Comparison of ENCODE assay signal across 9 cellular contexts in genomic region chr1:151147685-151148084, GRCh38. TPM values are rescaled to one million over a fixed set of nuclear protein-coding genes. Genes with fewer than 3 reads are reported as not detected.
DNase-seq lines count a peak whose midpoint lies in the region; ATAC-seq and TF ChIP-seq lines count a peak whose summit lies in the region.
"Had no signal": no experiment of that assay in that cellular context is flagged by ENCODE, and none has a peak within 500 bp of the region (broad histone marks: within the 10 kb centered on the region; RNA-seq: fewer than 3 reads in every experiment).

No MANE protein-coding gene starts in this region.

- ATAC-seq in CD8-positive, alpha-beta T cell, result no peak
- ATAC-seq in naive thymus-derived CD4-positive, alpha-beta T cell, result no peak
- ATAC-seq in aorta (ENCODE audit: low FRiP score), result no peak
- ATAC-seq in HG02981 (IDR thresholded peaks at IDR 0.05; ENCODE audit: unreplicated experiment), result no peak

- H3K4me3 ChIP-seq in CD8-positive, alpha-beta T cell (ENCODE audit: low read depth, low read length), result peak overlapping the region; percentile 81
- H3K4me3 ChIP-seq in naive thymus-derived CD4-positive, alpha-beta T cell (ENCODE audit: low read length), result no peak overlapping the region
- H3K4me3 ChIP-seq in aorta (ENCODE audit: low read length in 2 of 2), result no peak overlapping the region

- H3K4me1 Mint-ChIP-seq in CD8-positive, alpha-beta T cell (ENCODE audit: low read depth), result peaks cover 17% of the 10 kb centered on the region
- H3K4me1 Mint-ChIP-seq in activated CD4-positive, alpha-beta memory T cell treated with anti-CD3 and anti-CD28 coated beads for 36 hours (ENCODE audit: low read depth), result peaks cover 6% of the 10 kb centered on the region
- H3K4me1 Mint-ChIP-seq in naive thymus-derived CD4-positive, alpha-beta T cell, result peaks cover 12 to 24% (median 22%) of the 10 kb centered on the region in 7 donors

- no peaks in the 10 kb centered on the region for H3K9me3 Mint-ChIP-seq in CD8-positive, alpha-beta T cell
- no peaks in the 10 kb centered on the region for H3K9me3 Mint-ChIP-seq in activated CD4-positive, alpha-beta memory T cell treated with anti-CD3 and anti-CD28 coated beads for 36 hours
- no peaks in the 10 kb centered on the region for H3K9me3 Mint-ChIP-seq in naive thymus-derived CD4-positive, alpha-beta T cell

- intact Hi-C loops in CD8-positive, alpha-beta T cell (cut with DNase I, micrococcal nuclease), result no loop called here
- intact Hi-C loops in activated CD4-positive, alpha-beta memory T cell treated with anti-CD3 and anti-CD28 coated beads for 36 hours (cut with micrococcal nuclease), result no loop called here
- intact Hi-C loops in naive thymus-derived CD4-positive, alpha-beta T cell (cut with micrococcal nuclease), result loop anchor here in 1 of 2 donors (2.0 kb wide), 1 partner anchor 77 kb away; the partner anchor contains the start of gene GABPB2
- intact Hi-C loops in aorta (cut with DNase I), result no loop called here

- H3K36me3 Mint-ChIP-seq in CD8-positive, alpha-beta T cell, result peaks cover 2% of the 10 kb centered on the region
- no peaks in the 10 kb centered on the region for H3K36me3 Mint-ChIP-seq in activated CD4-positive, alpha-beta memory T cell treated with anti-CD3 and anti-CD28 coated beads for 36 hours
- H3K36me3 Mint-ChIP-seq in naive thymus-derived CD4-positive, alpha-beta T cell, result peaks cover 0 to 1% (median 0%) of the 10 kb centered on the region in 5 donors

- H3K27ac Mint-ChIP-seq in CD8-positive, alpha-beta T cell, result no peak overlapping the region
- no peak overlapping the region for H3K27ac Mint-ChIP-seq in activated CD4-positive, alpha-beta memory T cell treated with anti-CD3 and anti-CD28 coated beads for 36 hours
- H3K27ac Mint-ChIP-seq in naive thymus-derived CD4-positive, alpha-beta T cell, result peak overlapping the region in 6 of 9 donors; percentile 65 to 93 (median 84)

- no peak for TF ChIP-seq CTCF in CD8-positive, alpha-beta T cell (IDR thresholded peaks at IDR 0.05)

- CTCF ChIA-PET in CD8-positive, alpha-beta T cell (lab: Charles Lee), result interaction anchor here (0.9 to 1.5 kb wide), 3 partner anchors 7 to 104 kb away, joined by 3 read pairs; no protein-coding TSS in a partner anchor
- CTCF ChIA-PET in activated CD4-positive, alpha-beta memory T cell treated with anti-CD3 and anti-CD28 coated beads for 36 hours (lab: Charles Lee), result interaction anchor here (0.6 to 1.9 kb wide), 2 partner anchors 48 to 62 kb away, joined by 4 to 6 read pairs; no protein-coding TSS in a partner anchor
- CTCF ChIA-PET in naive thymus-derived CD4-positive, alpha-beta T cell (lab: Charles Lee), result interaction anchor here (1.2 to 1.9 kb wide), 3 partner anchors 9 to 88 kb away, joined by 3 to 6 read pairs (median 3); partner anchors contain the start of genes CDC42SE1 and TNFAIP8L2

- peak overlapping the region; percentile 98 for H3K4me3 Mint-ChIP-seq in CD8-positive, alpha-beta T cell
- peak overlapping the region; percentile 77 for H3K4me3 Mint-ChIP-seq in activated CD4-positive, alpha-beta memory T cell treated with anti-CD3 and anti-CD28 coated beads for 36 hours
- H3K4me3 Mint-ChIP-seq in naive thymus-derived CD4-positive, alpha-beta T cell, result peak overlapping the region; percentile 91 to 99 (median 98)

- no peaks in the 10 kb centered on the region for H3K9me3 ChIP-seq in CD8-positive, alpha-beta T cell (ENCODE audit: low read length)
- no peaks in the 10 kb centered on the region for H3K9me3 ChIP-seq in naive thymus-derived CD4-positive, alpha-beta T cell (ENCODE audit: control insufficient read depth in 2 of 3, low read length in 3 of 3)
- H3K9me3 ChIP-seq in aorta (ENCODE audit: control insufficient read depth, low read length), result no peaks in the 10 kb centered on the region

- POLR2A ChIA-PET in CD8-positive, alpha-beta T cell (lab: Charles Lee), result interaction anchor here (1.3 kb wide), 1 partner anchor 9 kb away, joined by 7 read pairs; the partner anchor contains the start of gene TNFAIP8L2
- POLR2A ChIA-PET in activated CD4-positive, alpha-beta memory T cell treated with anti-CD3 and anti-CD28 coated beads for 36 hours (lab: Charles Lee), result interaction anchor here (1.4 kb wide), 1 partner anchor 9 kb away, joined by 3 read pairs; the partner anchor contains the start of gene TNFAIP8L2
- POLR2A ChIA-PET in naive thymus-derived CD4-positive, alpha-beta T cell (lab: Charles Lee), result interaction anchor here (1.0 to 3.0 kb wide), 5 partner anchors 10 to 85 kb away, joined by 3 to 20 read pairs (median 3); partner anchors contain the start of genes LYSMD1, SCNM1, TNFAIP8L2 and VPS72

- DNase-seq in CD8-positive, alpha-beta T cell, result no peak
- DNase-seq in activated CD4-positive, alpha-beta memory T cell treated with anti-CD3 and anti-CD28 coated beads for 36 hours, result no peak
- DNase-seq in naive thymus-derived CD4-positive, alpha-beta T cell, result no peak
- DNase-seq in aorta (no peak), A172 (ENCODE audit: low spot score) (no peak)
- DNase-seq: activated gamma-delta T cell treated with Interleukin-2 at 50 U/mL for 16 hours, NCI-H2029 had no signal

- H3K27ac ChIP-seq in CD8-positive, alpha-beta T cell (ENCODE audit: low read depth, low read length), result no peak overlapping the region
- H3K27ac ChIP-seq in naive thymus-derived CD4-positive, alpha-beta T cell (ENCODE audit: low read depth, low read length), result no peak overlapping the region
- H3K27ac ChIP-seq in aorta (ENCODE audit: low read depth in 1 of 2, low read length in 2 of 2), result no peak overlapping the region

- peaks cover 5% of the 10 kb centered on the region for H3K4me1 ChIP-seq in CD8-positive, alpha-beta T cell (ENCODE audit: insufficient read depth, low read length)
- H3K4me1 ChIP-seq in naive thymus-derived CD4-positive, alpha-beta T cell (ENCODE audit: control insufficient read depth in 2 of 2, insufficient read depth in 2 of 2, low read length in 2 of 2), result no peaks in the 10 kb centered on the region
- H3K4me1 ChIP-seq in aorta (ENCODE audit: control insufficient read depth in 1 of 2, insufficient read depth in 2 of 2, low read length in 2 of 2), result no peaks in the 10 kb centered on the region

- H3K27me3 Mint-ChIP-seq in CD8-positive, alpha-beta T cell (ENCODE audit: low read depth), result no peaks in the 10 kb centered on the region
- no peaks in the 10 kb centered on the region for H3K27me3 Mint-ChIP-seq in activated CD4-positive, alpha-beta memory T cell treated with anti-CD3 and anti-CD28 coated beads for 36 hours
- H3K27me3 Mint-ChIP-seq in naive thymus-derived CD4-positive, alpha-beta T cell, result peaks cover 0 to 23% (median 0%) of the 10 kb centered on the region in 5 donors

- H3K36me3 ChIP-seq in CD8-positive, alpha-beta T cell (ENCODE audit: insufficient read depth, low read length), result no peaks in the 10 kb centered on the region
- peaks cover 0 to 4% (median 0%) of the 10 kb centered on the region in 3 experiments for H3K36me3 ChIP-seq in naive thymus-derived CD4-positive, alpha-beta T cell (ENCODE audit: control insufficient read depth in 2 of 3, insufficient read depth in 3 of 3, low read length in 3 of 3)
- H3K36me3 ChIP-seq in aorta (ENCODE audit: control insufficient read depth in 1 of 2, insufficient read depth in 2 of 2, low read length in 1 of 2), result no peaks in the 10 kb centered on the region

- H3K27me3 ChIP-seq in CD8-positive, alpha-beta T cell (ENCODE audit: insufficient read depth, low read length), result no peaks in the 10 kb centered on the region
- no peaks in the 10 kb centered on the region for H3K27me3 ChIP-seq in naive thymus-derived CD4-positive, alpha-beta T cell (ENCODE audit: control insufficient read depth in 2 of 2, insufficient read depth in 2 of 2, low read length in 2 of 2)
- no peaks in the 10 kb centered on the region for H3K27me3 ChIP-seq in aorta (ENCODE audit: control insufficient read depth in 1 of 2, insufficient read depth in 2 of 2, low read length in 1 of 2)

- WGBS in aorta, 2 donors, result 93 to 98% methylated on average over 2 of the region's 2 CpGs

RNA-seq across cellular contexts. Expression of gene SEMA6C, which starts 1.3 kb away (rescaled TPM):
- 1 to 10 TPM; 2.0 to 3.0 TPM for total RNA-seq in CD8-positive, alpha-beta T cell
- total RNA-seq in activated CD4-positive, alpha-beta memory T cell treated with anti-CD3 and anti-CD28 coated beads for 36 hours, result 1 to 10 TPM; 1.9 to 2.5 TPM
- total RNA-seq in naive thymus-derived CD4-positive, alpha-beta T cell, result 10 to 100 TPM in 2 of 5 experiments, 1 to 10 TPM in 3; 2.5 to 12.4 (median 4.7) TPM
- polyA plus RNA-seq in naive thymus-derived CD4-positive, alpha-beta T cell, result 1 to 10 TPM in 1 of 2 donors, under 1 TPM in 1; 0.56 to 2.6 TPM
- total RNA-seq in aorta, result 10 to 100 TPM in 1 of 2 donors, 1 to 10 TPM in 1; 8.1 to 25.2 TPM
- 10 to 100 TPM in 1 of 2 donors, 1 to 10 TPM in 1; 2.5 to 28.8 TPM for polyA plus RNA-seq in aorta
- 2.5 and 4.4 TPM in 2 replicates for total RNA-seq in A172 (2014; rRNA removed; shearing (Covaris generic))

RNA-seq across cellular contexts. Expression of gene TNFAIP8L2, which starts 8.8 kb away (rescaled TPM):
- under 1 TPM; 0.62 to 0.86 TPM for total RNA-seq in CD8-positive, alpha-beta T cell
- total RNA-seq in activated CD4-positive, alpha-beta memory T cell treated with anti-CD3 and anti-CD28 coated beads for 36 hours, result 10 to 100 TPM; 24.2 to 26.7 TPM
- 10 to 100 TPM in 4 of 5 experiments, 1 to 10 TPM in 1; 3.1 to 59.4 (median 37.6) TPM for total RNA-seq in naive thymus-derived CD4-positive, alpha-beta T cell
- polyA plus RNA-seq in naive thymus-derived CD4-positive, alpha-beta T cell, result 10 to 100 TPM; 17.1 to 77.3 TPM
- 1 to 10 TPM; 4.1 TPM for total RNA-seq in aorta
- polyA plus RNA-seq in aorta, result 1 to 10 TPM; 4.1 to 7.1 TPM
- not detected in 2 replicates for total RNA-seq in A172 (2014; rRNA removed; shearing (Covaris generic))
- total RNA-seq: fibroblast of lung had no signal
- polyA plus RNA-seq: fibroblast of lung had no signal

RNA-seq across cellular contexts. Expression of gene LYSMD1, which starts 18.0 kb away (rescaled TPM):
- under 1 TPM; 0.49 to 0.94 TPM for total RNA-seq in CD8-positive, alpha-beta T cell
- total RNA-seq in activated CD4-positive, alpha-beta memory T cell treated with anti-CD3 and anti-CD28 coated beads for 36 hours, result 1 to 10 TPM; 1.8 to 2.6 TPM
- 1 to 10 TPM; 1.4 to 3.3 (median 2.3) TPM for total RNA-seq in naive thymus-derived CD4-positive, alpha-beta T cell
- polyA plus RNA-seq in naive thymus-derived CD4-positive, alpha-beta T cell, result under 1 TPM; 0.35 to 0.48 TPM
- total RNA-seq in aorta, result 1 to 10 TPM; 7.3 to 9.6 TPM
- polyA plus RNA-seq in aorta, result 1 to 10 TPM; 4.4 to 7.5 TPM
- total RNA-seq in A172 (2014; rRNA removed; shearing (Covaris generic)), result 19.6 and 21.6 TPM in 2 replicates

RNA-seq across cellular contexts. Expression of gene SCNM1, which starts 18.3 kb away (rescaled TPM):
- total RNA-seq in CD8-positive, alpha-beta T cell, result 10 to 100 TPM; 35.0 to 40.4 TPM
- total RNA-seq in activated CD4-positive, alpha-beta memory T cell treated with anti-CD3 and anti-CD28 coated beads for 36 hours, result 10 to 100 TPM; 67.5 to 67.8 TPM
- 10 to 100 TPM; 37.1 to 73.1 (median 57.1) TPM for total RNA-seq in naive thymus-derived CD4-positive, alpha-beta T cell
- polyA plus RNA-seq in naive thymus-derived CD4-positive, alpha-beta T cell, result 10 to 100 TPM; 68.1 to 72.3 TPM
- total RNA-seq in aorta, result 10 to 100 TPM; 27.3 to 33.8 TPM
- polyA plus RNA-seq in aorta, result 10 to 100 TPM; 39.3 to 58.4 TPM
- total RNA-seq in A172 (2014; rRNA removed; shearing (Covaris generic)), result 105 and 107 TPM in 2 replicates

RNA-seq across cellular contexts. Expression of gene TMOD4, which starts 28.1 kb away (rescaled TPM):
- 1 to 10 TPM in 1 of 2 experiments, under 1 TPM in 1; 0.98 to 1.7 TPM for total RNA-seq in CD8-positive, alpha-beta T cell
- 1 to 10 TPM; 1.7 to 2.7 TPM for total RNA-seq in activated CD4-positive, alpha-beta memory T cell treated with anti-CD3 and anti-CD28 coated beads for 36 hours
- 1 to 10 TPM; 2.5 to 5.4 (median 4.4) TPM for total RNA-seq in naive thymus-derived CD4-positive, alpha-beta T cell
- polyA plus RNA-seq in naive thymus-derived CD4-positive, alpha-beta T cell, result under 1 TPM in 1 of 2 donors, not detected in 1; 0.73 TPM
- under 1 TPM in 1 of 2 donors, not detected in 1; 0.78 TPM for total RNA-seq in aorta
- polyA plus RNA-seq in aorta, result under 1 TPM in 1 of 2 donors, not detected in 1; 0.69 TPM
- 0.17 and 0.57 TPM in 2 replicates for total RNA-seq in A172 (2014; rRNA removed; shearing (Covaris generic))
- total RNA-seq: fibroblast of lung had no signal

Comparison
In these comparisons a context has a peak if more than half of its experiments do, and no peak if none do; other contexts are left out.
1. H3K27ac Mint-ChIP-seq: peak in naive thymus-derived CD4-positive, alpha-beta T cell (6 of 9); none in CD8-positive, alpha-beta T cell (single experiment) and activated CD4-positive, alpha-beta memory T cell treated with anti-CD3 and anti-CD28 coated beads for 36 hours (single experiment).
2. Peak in every context shown above with its lines, with median percentiles within 50 percentile points of each other: H3K4me3 Mint-ChIP-seq.